1 cellular context compared by ENCODE assay signal in the genomic region with DNA sequence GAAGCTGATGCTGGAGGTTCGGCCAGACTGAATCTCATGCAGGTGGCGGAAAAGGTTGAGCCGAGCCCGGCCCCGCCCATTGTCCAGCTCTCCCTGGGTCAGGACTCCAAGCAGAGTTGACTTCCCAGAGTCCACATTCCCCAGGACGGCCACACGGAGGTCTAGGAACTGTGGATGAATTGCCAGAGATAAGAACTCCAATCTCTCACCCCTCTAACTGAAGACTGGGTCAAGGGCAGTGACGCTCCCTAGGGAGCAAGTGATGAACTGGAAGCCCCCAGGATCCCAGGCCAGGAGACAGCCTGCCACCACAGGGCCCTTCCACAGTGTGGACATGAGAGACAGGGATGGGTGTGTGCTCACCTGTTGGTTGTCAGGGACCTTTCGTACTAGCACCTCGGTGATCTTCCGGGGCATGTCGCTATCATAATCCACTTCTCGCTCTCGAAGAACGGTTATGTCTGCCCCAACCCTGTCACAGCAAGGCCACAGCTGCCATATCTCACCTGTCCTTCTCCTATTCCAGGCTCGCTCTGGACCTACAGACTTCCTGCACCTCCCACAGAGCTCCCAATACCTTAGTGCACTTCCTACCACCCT.
TF ChIP-seq lines count a peak whose summit lies in the region.

No MANE protein-coding gene starts in this region.

TF ChIP-seq in IMR-90, 13 proteins besides CTCF, POLR2A, EP300 and RAD21:
- TF ChIP-seq, protein P1, sequence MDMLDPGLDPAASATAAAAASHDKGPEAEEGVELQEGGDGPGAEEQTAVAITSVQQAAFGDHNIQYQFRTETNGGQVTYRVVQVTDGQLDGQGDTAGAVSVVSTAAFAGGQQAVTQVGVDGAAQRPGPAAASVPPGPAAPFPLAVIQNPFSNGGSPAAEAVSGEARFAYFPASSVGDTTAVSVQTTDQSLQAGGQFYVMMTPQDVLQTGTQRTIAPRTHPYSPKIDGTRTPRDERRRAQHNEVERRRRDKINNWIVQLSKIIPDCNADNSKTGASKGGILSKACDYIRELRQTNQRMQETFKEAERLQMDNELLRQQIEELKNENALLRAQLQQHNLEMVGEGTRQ (IDR thresholded peaks at IDR 0.05; ENCODE audit: low read depth, low read length), result no peak
- TF ChIP-seq SMC3 (IDR thresholded peaks at IDR 0.05; ENCODE audit: low read depth, low read length) (no peak), FOS (IDR thresholded peaks at IDR 0.05; ENCODE audit: low read depth, low read length) (no peak), CHD1 (IDR thresholded peaks at IDR 0.05; ENCODE audit: low read depth, low read length) (no peak), CEBPB (IDR thresholded peaks at IDR 0.05; ENCODE audit: low read depth, low read length) (no peak), MAZ (IDR thresholded peaks at IDR 0.05; ENCODE audit: borderline replicate concordance, low read depth, low read length) (no peak), MAFK (IDR thresholded peaks at IDR 0.05; ENCODE audit: low read depth, low read length) (no peak), MXI1 (IDR thresholded peaks at IDR 0.05; ENCODE audit: borderline replicate concordance, low read depth, low read length) (no peak), NFE2L2 (IDR thresholded peaks at IDR 0.05; ENCODE audit: low read depth, low read length) (no peak), BHLHE40 (IDR thresholded peaks at IDR 0.05; ENCODE audit: low read depth, low read length) (no peak), RFX5 (IDR thresholded peaks at IDR 0.05; ENCODE audit: low read depth, low read length) (no peak), RCOR1 (IDR thresholded peaks at IDR 0.05; ENCODE audit: insufficient replicate concordance, low read length) (no peak)
- TF ChIP-seq, protein P2, sequence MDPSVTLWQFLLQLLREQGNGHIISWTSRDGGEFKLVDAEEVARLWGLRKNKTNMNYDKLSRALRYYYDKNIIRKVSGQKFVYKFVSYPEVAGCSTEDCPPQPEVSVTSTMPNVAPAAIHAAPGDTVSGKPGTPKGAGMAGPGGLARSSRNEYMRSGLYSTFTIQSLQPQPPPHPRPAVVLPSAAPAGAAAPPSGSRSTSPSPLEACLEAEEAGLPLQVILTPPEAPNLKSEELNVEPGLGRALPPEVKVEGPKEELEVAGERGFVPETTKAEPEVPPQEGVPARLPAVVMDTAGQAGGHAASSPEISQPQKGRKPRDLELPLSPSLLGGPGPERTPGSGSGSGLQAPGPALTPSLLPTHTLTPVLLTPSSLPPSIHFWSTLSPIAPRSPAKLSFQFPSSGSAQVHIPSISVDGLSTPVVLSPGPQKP (IDR thresholded peaks at IDR 0.05; ENCODE audit: borderline replicate concordance, low read depth, low read length), result no peak
TF ChIP-seq in IMR-90: peak in this region for 0.
